In the genomic region with DNA sequence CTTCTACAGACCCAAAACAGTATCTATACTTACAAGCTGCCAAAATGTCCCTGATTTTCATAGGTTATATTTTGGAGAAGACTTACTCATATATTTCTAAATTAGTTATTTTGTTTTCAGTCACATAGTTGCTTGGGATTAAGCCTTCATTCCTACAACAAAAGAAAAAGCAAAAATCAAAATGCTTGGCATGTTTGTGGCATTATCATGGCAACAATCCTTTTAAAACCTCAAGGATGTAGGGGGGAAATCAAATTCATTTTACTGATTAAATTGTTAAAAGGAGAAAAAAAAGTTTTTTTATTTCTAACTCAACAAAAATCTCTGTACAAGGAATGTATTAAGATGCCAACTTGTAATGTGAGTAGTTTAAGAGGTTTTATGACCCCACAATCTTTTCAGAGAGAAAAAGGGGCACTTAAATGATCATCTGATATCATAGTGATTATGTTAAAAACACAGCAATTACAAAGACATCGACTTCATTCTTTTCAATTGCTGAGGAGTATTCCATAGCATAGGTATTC, we compare ENCODE assay signal across 11 cellular contexts.
"Had no signal": no experiment of that assay in that cellular context is flagged by ENCODE, and none has a peak within 500 bp of the region (broad histone marks: within the 10 kb centered on the region; RNA-seq: fewer than 3 reads in every experiment).

No MANE protein-coding gene starts in this region.

- H3K4me3 Mint-ChIP-seq: activated CD8-positive, alpha-beta T cell treated with anti-CD3 and anti-CD28 coated beads for 36 hours; activated T-cell treated with anti-CD3 and anti-CD28 coated beads, Interleukin-2, amount 50 U/mL, for 72 hours; T-helper 1 cell treated with Interleukin-12 subunit alpha and Interleukin-12 subunit beta and Interleukin-4 antibody, amounts not matched to agents 30 μg/mL and 1 μg/mL, for 36 hours had no signal

- H3K27me3 Mint-ChIP-seq: activated CD8-positive, alpha-beta T cell treated with anti-CD3 and anti-CD28 coated beads for 36 hours had no signal

- H3K9me3 Mint-ChIP-seq: activated T-cell treated with anti-CD3 and anti-CD28 coated beads, Interleukin-2, amount 50 U/mL, for 72 hours; stimulated activated effector memory CD8-positive, alpha-beta T cell treated with anti-CD3 and anti-CD28 coated beads, Interleukin-12 subunit alpha, Interleukin-12 subunit beta, amount 100 ng/mL, for 72 hours; T-helper 1 cell treated with Interleukin-12 subunit alpha and Interleukin-12 subunit beta and Interleukin-4 antibody, amounts not matched to agents 30 μg/mL and 1 μg/mL, for 36 hours had no signal

- DNase-seq: activated CD4-positive, alpha-beta T cell treated with anti-CD3 and anti-CD28 coated beads for 4 hours; activated CD8-positive, alpha-beta T cell treated with anti-CD3 and anti-CD28 coated beads for 36 hours; activated gamma-delta T cell; activated T-cell treated with anti-CD3 and anti-CD28 coated beads, Interleukin-2, amount 50 U/mL, for 72 hours; aorta; islet precursor cell; midbrain had no signal

- H3K27ac Mint-ChIP-seq: activated CD8-positive, alpha-beta T cell treated with anti-CD3 and anti-CD28 coated beads for 36 hours; activated T-cell treated with anti-CD3 and anti-CD28 coated beads, Interleukin-2, amount 50 U/mL, for 72 hours; stimulated activated effector memory CD8-positive, alpha-beta T cell treated with anti-CD3 and anti-CD28 coated beads, Interleukin-12 subunit alpha, Interleukin-12 subunit beta, amount 100 ng/mL, for 72 hours; T-helper 1 cell treated with Interleukin-12 subunit alpha and Interleukin-12 subunit beta and Interleukin-4 antibody, amounts not matched to agents 30 μg/mL and 1 μg/mL, for 36 hours had no signal

- H3K4me3 ChIP-seq: lung had no signal

- H3K27ac ChIP-seq: epithelial cell of prostate had no signal
